In the genomic region with DNA sequence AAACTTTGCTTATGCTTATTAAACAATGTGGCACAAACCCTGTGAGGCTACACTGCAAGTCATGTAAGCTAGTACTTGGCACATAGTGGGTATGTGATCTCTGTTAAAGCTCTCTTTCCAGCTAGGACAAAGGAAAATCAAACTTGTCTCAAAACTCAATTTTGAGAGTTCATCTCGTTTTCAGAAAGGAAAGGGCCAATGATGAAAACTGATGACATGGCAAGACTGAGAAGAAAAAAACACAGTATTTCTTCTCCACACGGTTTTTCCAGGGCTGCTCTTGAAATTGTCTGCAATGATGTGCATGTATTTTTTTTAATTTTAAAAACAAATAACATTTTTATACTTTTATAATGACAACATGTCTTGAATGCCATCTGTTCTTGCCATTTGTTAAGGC, we compare ENCODE assay signal across 34 cellular contexts.
"Had no signal": no experiment of that assay in that cellular context is flagged by ENCODE, and none has a peak within 500 bp of the region (broad histone marks: within the 10 kb centered on the region; RNA-seq: fewer than 3 reads in every experiment).

No MANE protein-coding gene starts in this region.

- H3K4me1 Mint-ChIP-seq: activated CD4-positive, alpha-beta T cell treated with anti-CD3 and anti-CD28 coated beads for 36 hours; activated CD8-positive, alpha-beta memory T cell treated with anti-CD3 and anti-CD28 coated beads, Interleukin-2, amount 10 ng/mL, durations not matched to agents 7 days and 5 days; activated naive CD4-positive, alpha-beta T cell treated with anti-CD3 and anti-CD28 coated beads, Interleukin-2, amount 50 U/mL, for 24 hours; activated naive CD8-positive, alpha-beta T cell treated with anti-CD3 and anti-CD28 coated beads for 36 hours; activated naive CD8-positive, alpha-beta T cell treated with anti-CD3 and anti-CD28 coated beads, Interleukin-2, amount 50 U/mL, for 24 hours; central memory CD8-positive, alpha-beta T cell; endodermal cell had no signal

- FAIRE-seq: astrocyte, bronchial epithelial cell had no signal

- DNase-seq: activated CD4-positive, alpha-beta memory T cell treated with anti-CD3 and anti-CD28 coated beads for 36 hours; activated CD4-positive, alpha-beta T cell treated with anti-CD3 and anti-CD28 coated beads for 36 hours; activated CD4-positive, alpha-beta T cell treated with anti-CD3 and anti-CD28 coated beads, Interleukin-2, amount 10 ng/mL, durations not matched to agents 24 days and 14 days; activated CD4-positive, CD25-positive, alpha-beta regulatory T cell; activated CD4-positive, CD25-positive, alpha-beta regulatory T cell treated with anti-CD3 and anti-CD28 coated beads, Interleukin-2, amount 50 U/mL, for 72 hours; activated CD8-positive, alpha-beta memory T cell treated with anti-CD3 and anti-CD28 coated beads, Interleukin-2, amount 10 ng/mL, durations not matched to agents 7 days and 5 days; activated CD8-positive, alpha-beta memory T cell treated with anti-CD3 and anti-CD28 coated beads, Interleukin-2, amount 50 U/mL, for 4 hours; activated CD8-positive, alpha-beta T cell treated with anti-CD3 and anti-CD28 coated beads, Interleukin-2, amount 10 ng/mL, durations not matched to agents 7 days and 5 days; activated effector memory CD4-positive, alpha-beta T cell treated with anti-CD3 and anti-CD28 coated beads, Interleukin-2, amount 50 U/mL, for 16 hours; activated naive CD4-positive, alpha-beta T cell treated with anti-CD3 and anti-CD28 coated beads for 36 hours; activated naive CD8-positive, alpha-beta T cell treated with anti-CD3 and anti-CD28 coated beads for 36 hours; activated naive CD8-positive, alpha-beta T cell treated with anti-CD3 and anti-CD28 coated beads, Interleukin-2, amount 50 U/mL, for 24 hours; activated T-cell treated with anti-CD3 and anti-CD28 coated beads, Interleukin-2, amount 50 U/mL, for 1 hour; activated T-cell treated with anti-CD3 and anti-CD28 coated beads, Interleukin-2, amount 50 U/mL, for 48 hours; adrenal gland; anterior cingulate cortex; brain microvascular endothelial cell; dorsolateral prefrontal cortex; effector memory CD4-positive, alpha-beta T cell; endodermal cell; erythroblast; foreskin keratinocyte; gastrocnemius medialis; glutamatergic neuron; heart left ventricle had no signal

- H3K27ac ChIP-seq: adrenal gland, brain microvascular endothelial cell, coronary artery, esophagus muscularis mucosa, foreskin keratinocyte, gastrocnemius medialis, heart left ventricle had no signal

- H3K27me3 ChIP-seq: adrenal gland, brain microvascular endothelial cell, dorsolateral prefrontal cortex, esophagus muscularis mucosa, gastrocnemius medialis had no signal

- ATAC-seq: activated CD4-positive, alpha-beta T cell treated with anti-CD3 and anti-CD28 coated beads for 36 hours; activated CD8-positive, alpha-beta memory T cell treated with anti-CD3 and anti-CD28 coated beads, Interleukin-2, amount 10 ng/mL, durations not matched to agents 7 days and 5 days; activated CD8-positive, alpha-beta T cell treated with anti-CD3 and anti-CD28 coated beads, Interleukin-2, amount 10 ng/mL, durations not matched to agents 7 days and 5 days; activated naive CD8-positive, alpha-beta T cell treated with anti-CD3 and anti-CD28 coated beads, Interleukin-2, amount 50 U/mL, for 24 hours; foreskin keratinocyte; gastrocnemius medialis; heart left ventricle had no signal

- H3K9me3 ChIP-seq: adrenal gland, esophagus muscularis mucosa, gastrocnemius medialis, heart left ventricle had no signal

- H3K4me1 ChIP-seq: adrenal gland, esophagus muscularis mucosa, gastrocnemius medialis, heart left ventricle had no signal

- H3K36me3 ChIP-seq: adrenal gland, brain microvascular endothelial cell, esophagus muscularis mucosa, gastrocnemius medialis, heart left ventricle had no signal

- H3K27ac Mint-ChIP-seq: activated CD4-positive, alpha-beta memory T cell treated with anti-CD3 and anti-CD28 coated beads for 36 hours; activated CD4-positive, alpha-beta T cell treated with anti-CD3 and anti-CD28 coated beads for 36 hours; activated CD4-positive, alpha-beta T cell treated with anti-CD3 and anti-CD28 coated beads, Interleukin-2, amount 10 ng/mL, durations not matched to agents 24 days and 14 days; activated CD8-positive, alpha-beta memory T cell treated with anti-CD3 and anti-CD28 coated beads, Interleukin-2, amount 10 ng/mL, durations not matched to agents 7 days and 5 days; activated CD8-positive, alpha-beta T cell treated with anti-CD3 and anti-CD28 coated beads, Interleukin-2, amount 10 ng/mL, durations not matched to agents 7 days and 5 days; activated naive CD4-positive, alpha-beta T cell treated with anti-CD3 and anti-CD28 coated beads for 36 hours; activated naive CD4-positive, alpha-beta T cell treated with anti-CD3 and anti-CD28 coated beads, Interleukin-2, amount 50 U/mL, for 24 hours; activated naive CD8-positive, alpha-beta T cell treated with anti-CD3 and anti-CD28 coated beads for 36 hours; activated naive CD8-positive, alpha-beta T cell treated with anti-CD3 and anti-CD28 coated beads, Interleukin-2, amount 50 U/mL, for 24 hours; activated T-helper 1 cell treated with anti-CD3 and anti-CD28 coated beads, Interleukin-12 subunit alpha, Interleukin-12 subunit beta, Interleukin-2, Interleukin-4 antibody, amounts not matched to agents 30 ng/mL and 10 ng/mL and 1 ng/mL, durations not matched to agents 14 hours and 24 hours and 36 hours; dendritic cell treated with granulocyte-macrophage colony-stimulating factor and Interleukin-4, amounts not matched to agents 40 ng/mL and 50 ng/mL, for 4 days; endodermal cell had no signal

- H3K9me3 Mint-ChIP-seq: activated CD4-positive, alpha-beta memory T cell treated with anti-CD3 and anti-CD28 coated beads for 36 hours; activated CD4-positive, alpha-beta T cell treated with anti-CD3 and anti-CD28 coated beads, Interleukin-2, amount 10 ng/mL, durations not matched to agents 24 days and 14 days; activated naive CD4-positive, alpha-beta T cell treated with anti-CD3 and anti-CD28 coated beads for 36 hours; activated naive CD4-positive, alpha-beta T cell treated with anti-CD3 and anti-CD28 coated beads, Interleukin-2, amount 50 U/mL, for 24 hours; activated naive CD8-positive, alpha-beta T cell treated with anti-CD3 and anti-CD28 coated beads for 36 hours; activated naive CD8-positive, alpha-beta T cell treated with anti-CD3 and anti-CD28 coated beads, Interleukin-2, amount 50 U/mL, for 24 hours; activated T-helper 1 cell treated with anti-CD3 and anti-CD28 coated beads, Interleukin-12 subunit alpha, Interleukin-12 subunit beta, Interleukin-2, Interleukin-4 antibody, amounts not matched to agents 30 ng/mL and 10 ng/mL and 1 ng/mL, durations not matched to agents 14 hours and 24 hours and 36 hours; activated T-helper 2 cell treated with anti-CD3 and anti-CD28 coated beads, Interferon-gamma antibody, Interleukin-2, Interleukin-4, amounts not matched to agents 10 μg/mL and 5 μg/mL and 100 μg/mL, durations not matched to agents 14 hours and 24 hours and 36 hours; central memory CD8-positive, alpha-beta T cell; dendritic cell treated with granulocyte-macrophage colony-stimulating factor and Interleukin-4, amounts not matched to agents 40 ng/mL and 50 ng/mL, for 4 days; endodermal cell had no signal

- H3K36me3 Mint-ChIP-seq: activated CD4-positive, alpha-beta memory T cell treated with anti-CD3 and anti-CD28 coated beads for 36 hours; activated CD8-positive, alpha-beta memory T cell treated with anti-CD3 and anti-CD28 coated beads, Interleukin-2, amount 10 ng/mL, durations not matched to agents 7 days and 5 days; activated naive CD4-positive, alpha-beta T cell treated with anti-CD3 and anti-CD28 coated beads, Interleukin-2, amount 50 U/mL, for 24 hours; activated naive CD8-positive, alpha-beta T cell treated with anti-CD3 and anti-CD28 coated beads for 36 hours had no signal

- H3K4me3 ChIP-seq: adrenal gland, coronary artery, dorsolateral prefrontal cortex, esophagus muscularis mucosa, gastrocnemius medialis, heart left ventricle had no signal

- H3K4me3 Mint-ChIP-seq: activated CD4-positive, alpha-beta memory T cell treated with anti-CD3 and anti-CD28 coated beads for 36 hours; activated CD4-positive, alpha-beta T cell treated with anti-CD3 and anti-CD28 coated beads for 36 hours; activated CD4-positive, alpha-beta T cell treated with anti-CD3 and anti-CD28 coated beads, Interleukin-2, amount 10 ng/mL, durations not matched to agents 24 days and 14 days; activated CD8-positive, alpha-beta memory T cell treated with anti-CD3 and anti-CD28 coated beads, Interleukin-2, amount 10 ng/mL, durations not matched to agents 7 days and 5 days; activated CD8-positive, alpha-beta T cell treated with anti-CD3 and anti-CD28 coated beads, Interleukin-2, amount 10 ng/mL, durations not matched to agents 7 days and 5 days; activated naive CD4-positive, alpha-beta T cell treated with anti-CD3 and anti-CD28 coated beads for 36 hours; activated naive CD4-positive, alpha-beta T cell treated with anti-CD3 and anti-CD28 coated beads, Interleukin-2, amount 50 U/mL, for 24 hours; activated naive CD8-positive, alpha-beta T cell treated with anti-CD3 and anti-CD28 coated beads for 36 hours; activated naive CD8-positive, alpha-beta T cell treated with anti-CD3 and anti-CD28 coated beads, Interleukin-2, amount 50 U/mL, for 24 hours; activated T-helper 1 cell treated with anti-CD3 and anti-CD28 coated beads, Interleukin-12 subunit alpha, Interleukin-12 subunit beta, Interleukin-2, Interleukin-4 antibody, amounts not matched to agents 30 ng/mL and 10 ng/mL and 1 ng/mL, durations not matched to agents 14 hours and 24 hours and 36 hours; central memory CD8-positive, alpha-beta T cell; dendritic cell treated with granulocyte-macrophage colony-stimulating factor and Interleukin-4, amounts not matched to agents 40 ng/mL and 50 ng/mL, for 4 days; endodermal cell had no signal
